Comparison of ENCODE assay signal across 8 cellular contexts in the genomic region with DNA sequence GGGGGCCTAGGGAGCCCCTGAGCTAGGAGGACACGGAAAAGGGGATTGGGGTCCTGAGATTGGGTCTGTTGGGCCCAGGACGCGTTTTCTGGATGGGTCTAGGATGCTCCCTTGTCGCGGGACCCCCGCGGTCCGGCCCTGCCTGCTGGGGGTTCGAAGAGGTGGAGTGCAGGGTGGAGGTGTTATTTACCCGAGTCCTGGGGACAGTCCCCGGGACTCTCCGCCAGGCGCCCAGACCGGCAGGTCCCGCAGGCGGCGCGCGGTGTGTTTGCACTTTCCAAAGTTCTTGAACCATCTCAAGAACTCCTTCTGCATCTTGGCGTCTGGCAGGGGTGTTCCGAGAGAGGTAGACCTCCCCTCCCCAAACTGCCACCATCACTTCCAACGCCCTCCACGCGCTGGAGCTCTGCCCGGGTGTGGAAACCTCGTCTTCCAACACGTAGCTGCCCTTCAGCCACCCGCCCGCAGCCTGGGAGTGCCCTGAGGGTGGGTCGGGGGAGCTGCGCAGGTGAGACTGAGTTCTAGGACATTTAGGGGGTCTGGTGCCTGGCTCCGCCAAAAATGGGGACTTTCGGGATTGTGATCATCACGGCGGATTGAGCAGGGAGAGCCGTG. TPM values are rescaled to one million over a fixed set of nuclear protein-coding genes. Genes with fewer than 3 reads are reported as not detected.
DNase-seq lines count a peak whose midpoint lies in the region; ATAC-seq, FAIRE-seq and TF ChIP-seq lines count a peak whose summit lies in the region.

No MANE protein-coding gene starts in this region.

- no peaks in the 10 kb centered on the region for H3K9me2 ChIP-seq in PC-3 (replicated peaks; ENCODE audit: low read length)

- H3K27me3 ChIP-seq in Caco-2 (replicated peaks; ENCODE audit: control insufficient read depth, insufficient read depth, low read length) (no peaks in the 10 kb centered on the region), HAP-1 (ENCODE audit: low read depth) (no peaks in the 10 kb centered on the region), PC-3 (ENCODE audit: low read length) (no peaks in the 10 kb centered on the region), astrocyte (ENCODE audit: insufficient read depth, low read length) (no peaks in the 10 kb centered on the region), iPS-15b (ENCODE audit: control insufficient read depth, insufficient read depth, low read length) (peaks cover 31% of the 10 kb centered on the region)

- CTCF ChIA-PET in Caco-2 (lab: Charles Lee), result interaction anchor here (0.6 to 2.6 kb wide), 13 partner anchors 10 to 472 kb away, joined by 3 to 26 read pairs (median 3); no protein-coding TSS in a partner anchor
- CTCF ChIA-PET in PC-3 (lab: Charles Lee), result interaction anchor here (0.5 to 3.1 kb wide), 8 partner anchors 14 to 268 kb away, joined by 3 to 34 read pairs (median 6); no protein-coding TSS in a partner anchor

- peak; percentile 37 to 47 for DNase-seq in Caco-2
- DNase-seq in HAP-1 (ENCODE audit: low spot score in 2 of 2), result peak in 1 of 2 experiments; percentile 43
- peak; percentile 44 for DNase-seq in PC-3
- DNase-seq in astrocyte (ENCODE audit: low read depth), result no peak
- DNase-seq in foreskin melanocyte, result no peak
- no peak for DNase-seq in HCEC 1CT

- H3K9me3 Mint-ChIP-seq in Caco-2 (ENCODE audit: unreplicated experiment) (no peaks in the 10 kb centered on the region), astrocyte (ENCODE audit: unreplicated experiment) (no peaks in the 10 kb centered on the region)

- H3K27ac ChIP-seq in PC-3 (ENCODE audit: low read length) (peak overlapping the region; percentile 74), astrocyte (ENCODE audit: low read depth, low read length) (peak overlapping the region; percentile 95), skin epidermis (peak overlapping the region; percentile 46 to 96 (median 86))

- intact Hi-C loops in Caco-2 (cut with micrococcal nuclease; ENCODE audit: unreplicated experiment), result loop anchor here (1.0 kb wide), 1 partner anchor 352 kb away; no protein-coding TSS in a partner anchor
- intact Hi-C loops in PC-3 (cut with micrococcal nuclease), result loop anchor here (2.0 to 10.0 kb wide), 4 partner anchors 83 to 282 kb away; partner anchors contain the start of gene MET

- H3K4me1 Mint-ChIP-seq in Caco-2 (ENCODE audit: low read depth, unreplicated experiment) (no peaks in the 10 kb centered on the region), astrocyte (ENCODE audit: low read depth, unreplicated experiment) (peaks cover 56% of the 10 kb centered on the region)

- H4K20me1 ChIP-seq in PC-3 (ENCODE audit: low read length) (peaks cover 6% of the 10 kb centered on the region; the same call in 1 of the 2 replicates), astrocyte (ENCODE audit: insufficient read depth, low read length) (peaks cover 2% of the 10 kb centered on the region)

- in situ Hi-C loops in HAP-1 (cut with MboI; ENCODE audit: low sequenced_read_pairs), result no loop called here

- H3K9me3 ChIP-seq in Caco-2, result no peaks in the 10 kb centered on the region
- no peaks in the 10 kb centered on the region for H3K9me3 ChIP-seq in HAP-1
- H3K9me3 ChIP-seq in PC-3 (ENCODE audit: low read length), result no peaks in the 10 kb centered on the region
- H3K9me3 ChIP-seq in astrocyte (ENCODE audit: insufficient read depth, low read depth, low read length), result no peaks in the 10 kb centered on the region
- H3K9me3 ChIP-seq in iPS-15b (ENCODE audit: control insufficient read depth, insufficient read depth, low read length), result no peaks in the 10 kb centered on the region

- H3K4me3 Mint-ChIP-seq in Caco-2 (ENCODE audit: unreplicated experiment) (peak overlapping the region; percentile 94), astrocyte (ENCODE audit: unreplicated experiment) (peak overlapping the region; percentile 96)

- no peaks in the 10 kb centered on the region for H3K36me3 ChIP-seq in Caco-2 (ENCODE audit: control insufficient read depth, insufficient read depth, low read length)
- no peaks in the 10 kb centered on the region for H3K36me3 ChIP-seq in HAP-1 (replicated peaks)
- H3K36me3 ChIP-seq in PC-3 (ENCODE audit: low read depth, low read length), result peaks cover 27% of the 10 kb centered on the region
- peaks cover 12% of the 10 kb centered on the region for H3K36me3 ChIP-seq in astrocyte (ENCODE audit: insufficient read depth, low read length)
- no peaks in the 10 kb centered on the region for H3K36me3 ChIP-seq in iPS-15b (ENCODE audit: control insufficient read depth, insufficient read depth, low read length)

- H3K36me3 Mint-ChIP-seq in Caco-2 (ENCODE audit: insufficient read depth, unreplicated experiment) (no peaks in the 10 kb centered on the region), astrocyte (ENCODE audit: low read depth, unreplicated experiment) (peaks cover 14% of the 10 kb centered on the region)

- H3K27ac Mint-ChIP-seq in Caco-2 (ENCODE audit: unreplicated experiment), result peak overlapping the region; percentile 52
- H3K27ac Mint-ChIP-seq in astrocyte (ENCODE audit: unreplicated experiment), result peak overlapping the region; percentile 99

- peak; percentile 3; the same call in 1 of the 2 replicates for ATAC-seq in PC-3

- H3K4me2 ChIP-seq in PC-3 (ENCODE audit: low read length) (peak overlapping the region; percentile 98), astrocyte (ENCODE audit: low read length) (peak overlapping the region; percentile 86)

- BruUV-seq in Caco-2 (replicated peaks; lab: Mats Ljungman, UMichigan), result no TSS peak
- BruUV-seq in PC-3 (replicated peaks; lab: Mats Ljungman, UMichigan), result TSS peak; percentile 44

- H3K79me2 ChIP-seq in PC-3 (ENCODE audit: low read length) (peaks cover 55% of the 10 kb centered on the region), astrocyte (ENCODE audit: insufficient read depth, low read length) (peaks cover 53% of the 10 kb centered on the region)

- peak overlapping the region; percentile 68 for H2AFZ ChIP-seq in PC-3 (ENCODE audit: low read length)
- no peak overlapping the region for H2AFZ ChIP-seq in astrocyte (ENCODE audit: low read depth, low read length)

- peaks cover 10% of the 10 kb centered on the region; the same call in 1 of the 2 replicates for H3K4me1 ChIP-seq in Caco-2
- H3K4me1 ChIP-seq in HAP-1, result peaks cover 22% of the 10 kb centered on the region
- H3K4me1 ChIP-seq in PC-3 (ENCODE audit: insufficient read depth, low read length), result peaks cover 70% of the 10 kb centered on the region
- peaks cover 51% of the 10 kb centered on the region for H3K4me1 ChIP-seq in astrocyte (ENCODE audit: insufficient read depth, low read length)
- H3K4me1 ChIP-seq in iPS-15b (ENCODE audit: control insufficient read depth, insufficient read depth, low read length), result peaks cover 24% of the 10 kb centered on the region

- FAIRE-seq in astrocyte (lab: Jason Lieb, UNC), result no peak

- peak overlapping the region; percentile 60 for H3K4me3 ChIP-seq in Caco-2 (ENCODE audit: low read depth, low read length)
- H3K4me3 ChIP-seq in HAP-1, result peak overlapping the region; percentile 46
- peak overlapping the region; percentile 97 for H3K4me3 ChIP-seq in PC-3 (ENCODE audit: low read length)
- peak overlapping the region; percentile 90 for H3K4me3 ChIP-seq in astrocyte (ENCODE audit: insufficient read depth, low read depth, low read length)
- H3K4me3 ChIP-seq in iPS-15b (ENCODE audit: low read depth, low read length), result peak overlapping the region; percentile 93
- H3K4me3 ChIP-seq in skin epidermis, result peak overlapping the region; percentile 39 to 56 (median 50)

- H3F3A ChIP-seq in PC-3 (ENCODE audit: low read length, unreplicated experiment), result peaks cover 4% of the 10 kb centered on the region

- POLR2A ChIA-PET in Caco-2 (lab: Charles Lee), result no interaction called here
- POLR2A ChIA-PET in PC-3 (lab: Charles Lee; ENCODE audit: unreplicated experiment), result interaction anchor here (0.6 to 1.8 kb wide), 9 partner anchors 23 to 254 kb away, joined by 3 to 41 read pairs (median 4); no protein-coding TSS in a partner anchor

- no peaks in the 10 kb centered on the region for H3K27me3 Mint-ChIP-seq in Caco-2 (ENCODE audit: insufficient read depth, unreplicated experiment)
- no peaks in the 10 kb centered on the region for H3K27me3 Mint-ChIP-seq in astrocyte (ENCODE audit: low read depth, unreplicated experiment)

- TF ChIP-seq CTCF in Caco-2 (IDR thresholded peaks at IDR 0.05; ENCODE audit: insufficient read depth in 1 of 2, low read depth in 1 of 2, low read length in 1 of 2, severe bottlenecking in 1 of 2, unreplicated experiment in 1 of 2) (no peak), PC-3 (conservative IDR thresholded peaks at IDR 0.05; ENCODE audit: low read depth, low read length) (no peak), astrocyte (IDR thresholded peaks at IDR 0.05; ENCODE audit: insufficient read depth, low read depth, low read length) (no peak)

- H3K9ac ChIP-seq in PC-3 (ENCODE audit: low read length), result peak overlapping the region; percentile 92
- peak overlapping the region; percentile 97 for H3K9ac ChIP-seq in astrocyte (ENCODE audit: low read length)
- peak overlapping the region; percentile 65 for H3K9ac ChIP-seq in iPS-15b (ENCODE audit: low read depth, low read length)

RNA-seq across cellular contexts. Expression of gene CAV1, which starts 0.6 kb away (rescaled TPM):
- total RNA-seq in Caco-2 (2022) (4.9 and 6.0 TPM in 2 replicates), PC-3 (2014; rRNA removed) (284 and 296 TPM in 2 replicates), astrocyte (384 and 472 TPM in 2 replicates)

RNA-seq across cellular contexts. Expression of gene CAV2, which starts 25.9 kb away (rescaled TPM):
- total RNA-seq in Caco-2 (2022) (17.6 and 18.1 TPM in 2 replicates), PC-3 (2014; rRNA removed) (76.6 and 84.4 TPM in 2 replicates), astrocyte (152 and 161 TPM in 2 replicates)

Comparison
In these comparisons a context has a peak if more than half of its experiments do, and no peak if none do; other contexts are left out.
1. DNase-seq: peak in Caco-2 (2 of 2) and PC-3 (single experiment); none in astrocyte (single experiment), foreskin melanocyte (single experiment) and HCEC 1CT (single experiment).
2. H3K4me3 ChIP-seq: peak in every context shown above with its lines; median percentile 97 in PC-3; 93 in iPS-15b; 90 in astrocyte; 60 in Caco-2; 50 in skin epidermis; 46 in HAP-1.
3. RNA of gene CAV1, which starts 0.6 kb away (total RNA-seq): 384 to 472 TPM in astrocyte and 284 to 296 TPM in PC-3; 4.9 to 6.0 TPM in Caco-2; every median in the first group is over 10 times any median in the second.
4. Peak in every context shown above with its lines, with median percentiles within 50 percentile points of each other: H3K27ac ChIP-seq and H3K9ac ChIP-seq.